ENCODE assay signal across 35 cellular contexts in genomic region chr20:58467572-58468330, GRCh38. TPM values are rescaled to one million over a fixed set of nuclear protein-coding genes. Genes with fewer than 3 reads are reported as not detected.
DNase-seq lines count a peak whose midpoint lies in the region; ATAC-seq and TF ChIP-seq lines count a peak whose summit lies in the region.
"Had no signal": no experiment of that assay in that cellular context is flagged by ENCODE, and none has a peak within 500 bp of the region (broad histone marks: within the 10 kb centered on the region; RNA-seq: fewer than 3 reads in every experiment).

No MANE protein-coding gene starts in this region.

- intact Hi-C loops in sigmoid colon (cut with DNase I), result no loop called here

- H3K9me3 ChIP-seq in RWPE2 (ENCODE audit: severe bottlenecking) (no peaks in the 10 kb centered on the region), endodermal cell (ENCODE audit: control insufficient read depth, low read length) (no peaks in the 10 kb centered on the region), sigmoid colon (no peaks in the 10 kb centered on the region)
- H3K9me3 ChIP-seq: body of pancreas, lower lobe of right lung, SJSA1, vagina had no signal

- peaks cover 5% of the 10 kb centered on the region for H3K9me3 Mint-ChIP-seq in endodermal cell
- H3K9me3 Mint-ChIP-seq: activated T-helper 1 cell treated with anti-CD3 and anti-CD28 coated beads, Interleukin-12 subunit alpha, Interleukin-12 subunit beta, Interleukin-2, Interleukin-4 antibody, amounts not matched to agents 30 ng/mL and 10 ng/mL and 1 ng/mL, durations not matched to agents 14 hours and 24 hours and 36 hours; naive thymus-derived CD4-positive, alpha-beta T cell; stimulated activated effector memory CD8-positive, alpha-beta T cell treated with anti-CD3 and anti-CD28 coated beads, Interleukin-12 subunit alpha, Interleukin-12 subunit beta, amount 100 ng/mL, for 72 hours; T-helper 1 cell treated with Interleukin-12 subunit alpha and Interleukin-12 subunit beta and Interleukin-4 antibody, amounts not matched to agents 30 μg/mL and 1 μg/mL, for 36 hours had no signal

- H3K27me3 ChIP-seq in RWPE2 (ENCODE audit: insufficient read depth, poor library complexity, severe bottlenecking) (no peaks in the 10 kb centered on the region), endodermal cell (ENCODE audit: control insufficient read depth, insufficient read depth, low read length, poor library complexity, severe bottlenecking) (no peaks in the 10 kb centered on the region), sigmoid colon (no peaks in the 10 kb centered on the region)
- H3K27me3 ChIP-seq: body of pancreas, dorsolateral prefrontal cortex, SJSA1, vagina had no signal

- peak; percentile 25 for DNase-seq in NCI-H1694 treated with DMSO at 0.1 percent for 48 hours (lab: John Stamatoyannopoulos, UW)
- DNase-seq in NCI-H1694 (lab: John Stamatoyannopoulos, UW), result no peak
- peak; percentile 83 for DNase-seq in RWPE2 (ENCODE audit: low spot score)
- DNase-seq in endodermal cell, result peak; percentile 43
- peak; percentile 79 for DNase-seq in sigmoid colon
- no peak for DNase-seq in C1 segment of cervical spinal cord (lab: John Stamatoyannopoulos, UW)
- DNase-seq: activated CD4-positive, alpha-beta T cell treated with anti-CD3 and anti-CD28 coated beads, Interleukin-2, amount 50 U/mL, for 4 hours; activated naive CD4-positive, alpha-beta T cell treated with Interleukin-2 at 50 U/mL for 16 hours; body of pancreas; Calu3; cerebellar nuclear complex; DND-41; dorsolateral prefrontal cortex; GF-D8; heart right ventricle; kidney glomerular epithelial cell; lower lobe of right lung; midbrain; MV-4-11; naive thymus-derived CD4-positive, alpha-beta T cell; NCI-H1436 treated with DMSO at 0.1 percent for 48 hours; RPMI8226; stimulated activated CD4-positive, alpha-beta T cell treated with anti-CD3 and anti-CD28 coated beads, Interleukin-15, amount 100 ng/mL, for 24 hours had no signal

- H3K36me3 Mint-ChIP-seq in endodermal cell (ENCODE audit: low read depth), result peaks cover 5% of the 10 kb centered on the region
- H3K36me3 Mint-ChIP-seq: CD14-positive monocyte; naive thymus-derived CD4-positive, alpha-beta T cell; stimulated activated effector memory CD8-positive, alpha-beta T cell treated with anti-CD3 and anti-CD28 coated beads, Interleukin-12 subunit alpha, Interleukin-12 subunit beta, amount 100 ng/mL, for 72 hours had no signal

- peak in 1 of 4 donors; percentile 16 for TF ChIP-seq EP300 in sigmoid colon (IDR thresholded peaks at IDR 0.05)

- H3K4me1 ChIP-seq in RWPE2 (ENCODE audit: insufficient read depth, poor library complexity, severe bottlenecking) (peaks cover under 1% of the 10 kb centered on the region), endodermal cell (ENCODE audit: control insufficient read depth, insufficient read depth, low read length) (no peaks in the 10 kb centered on the region), sigmoid colon (peaks cover 0 to 51% (median 43%) of the 10 kb centered on the region in 4 donors)
- H3K4me1 ChIP-seq: body of pancreas, lower lobe of right lung, SJSA1 had no signal

- TF ChIP-seq CTCF in RWPE2 (IDR thresholded peaks at IDR 0.05; ENCODE audit: poor library complexity, severe bottlenecking) (no peak), endodermal cell (conservative IDR thresholded peaks at IDR 0.05) (no peak), sigmoid colon (IDR thresholded peaks at IDR 0.05) (no peak)

- no peaks in the 10 kb centered on the region for H3K27me3 Mint-ChIP-seq in endodermal cell (ENCODE audit: insufficient read depth)
- H3K27me3 Mint-ChIP-seq: naive thymus-derived CD4-positive, alpha-beta T cell had no signal

- H3K4me1 Mint-ChIP-seq in endodermal cell, result peaks cover 19% of the 10 kb centered on the region
- H3K4me1 Mint-ChIP-seq: CD14-positive monocyte; naive thymus-derived CD4-positive, alpha-beta T cell; stimulated activated effector memory CD8-positive, alpha-beta T cell treated with anti-CD3 and anti-CD28 coated beads, Interleukin-12 subunit alpha, Interleukin-12 subunit beta, amount 100 ng/mL, for 72 hours had no signal

- no peak overlapping the region for H3K27ac Mint-ChIP-seq in endodermal cell
- H3K27ac Mint-ChIP-seq: activated T-helper 1 cell treated with anti-CD3 and anti-CD28 coated beads, Interleukin-12 subunit alpha, Interleukin-12 subunit beta, Interleukin-2, Interleukin-4 antibody, amounts not matched to agents 30 ng/mL and 10 ng/mL and 1 ng/mL, durations not matched to agents 14 hours and 24 hours and 36 hours; CD14-positive monocyte; stimulated activated effector memory CD8-positive, alpha-beta T cell treated with anti-CD3 and anti-CD28 coated beads, Interleukin-12 subunit alpha, Interleukin-12 subunit beta, amount 100 ng/mL, for 72 hours; T-helper 1 cell treated with Interleukin-12 subunit alpha and Interleukin-12 subunit beta and Interleukin-4 antibody, amounts not matched to agents 30 μg/mL and 1 μg/mL, for 36 hours had no signal

- ATAC-seq in RWPE2 (ENCODE audit: low read depth), result 0 out of 3 replicates have a peak, but pooled peaks have one; percentile 8
- ATAC-seq in HG03097 (IDR thresholded peaks at IDR 0.05; ENCODE audit: low FRiP score, unreplicated experiment), result no peak
- no peak for ATAC-seq in GM18498 (IDR thresholded peaks at IDR 0.05; ENCODE audit: unreplicated experiment)
- ATAC-seq: body of pancreas; heart right ventricle; lower lobe of right lung; naive thymus-derived CD4-positive, alpha-beta T cell; stimulated activated effector memory CD8-positive, alpha-beta T cell treated with anti-CD3 and anti-CD28 coated beads, Interleukin-12 subunit alpha, Interleukin-12 subunit beta, amount 100 ng/mL, for 72 hours had no signal

- 96 to 100% methylated on average over 3 to 23 of the region's 23 CpGs for WGBS in endodermal cell (ENCODE audit: insufficient coverage in 1 of 2, insufficient read length in 1 of 2), 2 experiments
- 71 to 77% methylated on average over 23 of the region's 23 CpGs for WGBS in sigmoid colon, 2 donors

- H3K27ac ChIP-seq in RWPE2 (ENCODE audit: poor library complexity, severe bottlenecking) (no peak overlapping the region), endodermal cell (ENCODE audit: low read depth, low read length) (no peak overlapping the region), sigmoid colon (peak overlapping the region in 3 of 4 donors; percentile 18 to 53 (median 24))
- H3K27ac ChIP-seq: body of pancreas, dorsolateral prefrontal cortex, heart right ventricle, lower lobe of right lung, SJSA1, vagina had no signal

- no peaks in the 10 kb centered on the region for H3K36me3 ChIP-seq in RWPE2 (ENCODE audit: low read depth)
- H3K36me3 ChIP-seq in endodermal cell (ENCODE audit: control insufficient read depth, insufficient read depth, low read length), result no peaks in the 10 kb centered on the region
- no peaks in the 10 kb centered on the region for H3K36me3 ChIP-seq in sigmoid colon
- H3K36me3 ChIP-seq: heart right ventricle, lower lobe of right lung, SJSA1, vagina had no signal

- H3K4me3 ChIP-seq in RWPE2 (ENCODE audit: severe bottlenecking), result no peak overlapping the region
- no peak overlapping the region for H3K4me3 ChIP-seq in endodermal cell (ENCODE audit: low read length)
- no peak overlapping the region for H3K4me3 ChIP-seq in sigmoid colon
- H3K4me3 ChIP-seq: body of pancreas, dorsolateral prefrontal cortex, heart right ventricle, lower lobe of right lung, SJSA1, vagina had no signal

- no peak for TF ChIP-seq POLR2A in sigmoid colon (IDR thresholded peaks at IDR 0.05)

- H3K4me3 Mint-ChIP-seq in endodermal cell, result no peak overlapping the region
- H3K4me3 Mint-ChIP-seq: activated T-helper 1 cell treated with anti-CD3 and anti-CD28 coated beads, Interleukin-12 subunit alpha, Interleukin-12 subunit beta, Interleukin-2, Interleukin-4 antibody, amounts not matched to agents 30 ng/mL and 10 ng/mL and 1 ng/mL, durations not matched to agents 14 hours and 24 hours and 36 hours; CD14-positive monocyte; naive thymus-derived CD4-positive, alpha-beta T cell; stimulated activated effector memory CD8-positive, alpha-beta T cell treated with anti-CD3 and anti-CD28 coated beads, Interleukin-12 subunit alpha, Interleukin-12 subunit beta, amount 100 ng/mL, for 72 hours; T-helper 1 cell treated with Interleukin-12 subunit alpha and Interleukin-12 subunit beta and Interleukin-4 antibody, amounts not matched to agents 30 μg/mL and 1 μg/mL, for 36 hours had no signal

- H3K9ac ChIP-seq in endodermal cell (ENCODE audit: extremely low read depth, low read length, poor library complexity, severe bottlenecking), result no peak overlapping the region

RNA-seq across cellular contexts. Expression of gene APCDD1L, which starts 47.4 kb away (rescaled TPM):
- total RNA-seq in endodermal cell (1 to 10 TPM; 6.4 TPM), sigmoid colon (1 to 10 TPM in 3 of 4 donors, under 1 TPM in 1; 0.33 to 1.9 (median 1.6) TPM)
- polyA plus RNA-seq in endodermal cell (2013, experiment 1 of 2), result 0.78 TPM
- 1.1 TPM for polyA plus RNA-seq in endodermal cell (2013, experiment 2 of 2)
- polyA plus RNA-seq in sigmoid colon, result under 1 TPM in 2 of 3 donors, not detected in 1; 0.22 to 0.23 TPM
- total RNA-seq: activated T-helper 1 cell treated with anti-CD3 and anti-CD28 coated beads, Interleukin-12 subunit alpha, Interleukin-12 subunit beta, Interleukin-2, Interleukin-4 antibody, amounts not matched to agents 30 ng/mL and 10 ng/mL and 1 ng/mL, durations not matched to agents 14 hours and 24 hours and 36 hours; Calu3; frontal cortex; lower lobe of right lung; naive thymus-derived CD4-positive, alpha-beta T cell; NCI-H460; OCI-LY7; temporal lobe had no signal
- polyA plus RNA-seq: CD14-positive monocyte had no signal

Comparison
In these comparisons a context has a peak if more than half of its experiments do, and no peak if none do; other contexts are left out.
1. DNase-seq: peak in NCI-H1694 treated with DMSO at 0.1 percent for 48 hours (single experiment), RWPE2 (single experiment), endodermal cell (single experiment) and sigmoid colon (single experiment); none in NCI-H1694 (single experiment) and C1 segment of cervical spinal cord (0 of 14).
2. H3K27ac ChIP-seq: peak in sigmoid colon (3 of 4); none in RWPE2 (single experiment) and endodermal cell (single experiment).